ENCODE assay signal across 21 cellular contexts in genomic region chr16:64475627-64476351, GRCh38.
DNase-seq lines count a peak whose midpoint lies in the region; ATAC-seq, FAIRE-seq and TF ChIP-seq lines count a peak whose summit lies in the region.
"Had no signal": no experiment of that assay in that cellular context is flagged by ENCODE, and none has a peak within 500 bp of the region (broad histone marks: within the 10 kb centered on the region; RNA-seq: fewer than 3 reads in every experiment).

No MANE protein-coding gene starts in this region.

- no peak overlapping the region for H3K4me3 Mint-ChIP-seq in CD4-positive, alpha-beta memory T cell
- H3K4me3 Mint-ChIP-seq: B cell, H9, natural killer cell had no signal

- H3K27ac ChIP-seq in esophagus muscularis mucosa (replicated peaks in 1 of 4) (peak overlapping the region in 3 of 4 donors; percentile 20 to 43 (median 39)), HepG2 (ENCODE audit: extremely low read length, insufficient read depth, low read length) (no peak overlapping the region)
- no peak overlapping the region for H3K27ac ChIP-seq in CD4-positive, alpha-beta memory T cell (ENCODE audit: low read depth, low read length)
- H3K27ac ChIP-seq: HL-60, KMS-11 had no signal

- no peaks in the 10 kb centered on the region for H3K9me3 ChIP-seq in esophagus muscularis mucosa
- no peaks in the 10 kb centered on the region for H3K9me3 ChIP-seq in HepG2 (ENCODE audit: low read length)
- no peaks in the 10 kb centered on the region for H3K9me3 ChIP-seq in skeletal muscle satellite cell (replicated peaks; ENCODE audit: low read length)
- H3K9me3 ChIP-seq in CD4-positive, alpha-beta memory T cell (ENCODE audit: control insufficient read depth in 1 of 2, low read length in 2 of 2): no peaks in the 10 kb centered on the region

- H3K9ac ChIP-seq in HepG2 (ENCODE audit: insufficient read depth, low read depth, low read length) (no peak overlapping the region), skeletal muscle satellite cell (ENCODE audit: low read depth, low read length) (peak overlapping the region; percentile 56)
- H3K9ac ChIP-seq: KMS-11 had no signal

- TF ChIP-seq POLR2A in esophagus muscularis mucosa (IDR thresholded peaks at IDR 0.05; ENCODE audit: low read depth) (no peak), HepG2 (IDR thresholded peaks at IDR 0.05; ENCODE audit: insufficient read depth in 1 of 2, low read depth in 2 of 2, low read length in 2 of 2) (no peak)

- BruUV-seq in HepG2 (replicated peaks; lab: Mats Ljungman, UMichigan): no TSS peak

- TF ChIP-seq CTCF in esophagus muscularis mucosa (IDR thresholded peaks at IDR 0.05) (no peak), HepG2 (CRISPR knock-in tag; IDR thresholded peaks at IDR 0.05) (no peak)

- H3K27me3 Mint-ChIP-seq in CD4-positive, alpha-beta memory T cell: no peaks in the 10 kb centered on the region
- H3K27me3 Mint-ChIP-seq: B cell had no signal

- 53% methylated on average over 11 of the region's 11 CpGs for WGBS in esophagus muscularis mucosa
- WGBS in HepG2 (ENCODE audit: low lambda C conversion rate): 45% methylated on average over 11 of the region's 11 CpGs

- intact Hi-C loops in esophagus muscularis mucosa (cut with DNase I): no loop called here
- intact Hi-C loops in HepG2 (cut with micrococcal nuclease; ENCODE audit: unreplicated experiment): loop anchor here (2.0 to 10.0 kb wide), 2 partner anchors 387 to 639 kb away; no protein-coding TSS in a partner anchor
- intact Hi-C loops in CD4-positive, alpha-beta memory T cell (cut with micrococcal nuclease): no loop called here

- no peak overlapping the region for H2AFZ ChIP-seq in HepG2 (ENCODE audit: low read length)

- peak; percentile 15 for DNase-seq in RPMI7951 (ENCODE audit: low read depth)
- no peak for DNase-seq in esophagus muscularis mucosa (ENCODE audit: extremely low spot score)
- DNase-seq in HepG2 (ENCODE audit: low spot score): no peak
- DNase-seq in CD4-positive, alpha-beta memory T cell: no peak
- DNase-seq in RCC 7860 (ENCODE audit: low spot score): no peak
- DNase-seq in UCSD-AML1 (lab: John Stamatoyannopoulos, UW; ENCODE audit: unreplicated experiment): no peak
- DNase-seq: activated CD4-positive, alpha-beta T cell treated with anti-CD3 and anti-CD28 coated beads, Interleukin-2, amount 50 U/mL, for 48 hours; amniotic stem cell; DMS79 treated with DMSO at 0.1 percent for 48 hours; effector memory CD4-positive, alpha-beta T cell; H9; natural killer cell; NCI-H2227 treated with DMSO at 0.1 percent for 48 hours; OCI-M1; small intestine; stimulated activated naive CD8-positive, alpha-beta T cell treated with anti-CD3 and anti-CD28 coated beads, Interleukin-15, Interleukin-2, amounts not matched to agents 100 U/mL and 50 U/mL, for 24 hours had no signal

- H3K79me2 ChIP-seq in HepG2 (ENCODE audit: insufficient read depth, low read length): no peaks in the 10 kb centered on the region

- CTCF ChIA-PET in HepG2 (lab: Yijun Ruan, JAX; ENCODE audit: low intra/inter-chr PET ratio, low total read pairs): no interaction called here
- CTCF ChIA-PET in CD4-positive, alpha-beta memory T cell (lab: Charles Lee; ENCODE audit: partially characterized antibody): no interaction called here

- H4K20me1 ChIP-seq in HepG2 (ENCODE audit: insufficient read depth, low read length): no peaks in the 10 kb centered on the region

- in situ Hi-C loops in HepG2 (cut with HindIII; ENCODE audit: extremely low pct_ligation_motif_present, low pct_unique_long_range_greater_than_20kb): no loop called here

- POLR2A ChIA-PET in HepG2 (lab: Yijun Ruan, JAX): no interaction called here
- POLR2A ChIA-PET in CD4-positive, alpha-beta memory T cell (lab: Charles Lee; ENCODE audit: partially characterized antibody): no interaction called here

- FAIRE-seq in HepG2 (lab: Jason Lieb, UNC) (no peak), RCC 7860 (lab: Jason Lieb, UNC) (no peak)
- FAIRE-seq: small intestine had no signal

- no peak for TF ChIP-seq EP300 in esophagus muscularis mucosa (IDR thresholded peaks at IDR 0.05)
- no peak for TF ChIP-seq EP300 in HepG2 (IDR thresholded peaks at IDR 0.05; ENCODE audit: low read depth in 2 of 2, low read length in 2 of 2)
- no peak for TF ChIP-seq EP300 in HepG2 (CRISPR knock-in tag; IDR thresholded peaks at IDR 0.05; ENCODE audit: borderline replicate concordance)

- ATAC-seq in HepG2 (no peak), GM19455 (IDR thresholded peaks at IDR 0.05; ENCODE audit: unreplicated experiment) (no peak)
- ATAC-seq: natural killer cell; stimulated activated naive CD8-positive, alpha-beta T cell treated with anti-CD3 and anti-CD28 coated beads, Interleukin-15, Interleukin-2, amounts not matched to agents 100 U/mL and 50 U/mL, for 24 hours had no signal

- no peaks in the 10 kb centered on the region for H3K27me3 ChIP-seq in esophagus muscularis mucosa
- H3K27me3 ChIP-seq in HepG2 (ENCODE audit: control insufficient read depth in 1 of 2, insufficient read depth in 2 of 2, low read length in 2 of 2): no peaks in the 10 kb centered on the region
- no peaks in the 10 kb centered on the region for H3K27me3 ChIP-seq in skeletal muscle satellite cell (ENCODE audit: control insufficient read depth, insufficient read depth, low read length)
- no peaks in the 10 kb centered on the region for H3K27me3 ChIP-seq in CD4-positive, alpha-beta memory T cell (ENCODE audit: insufficient read depth, low read length)

- peaks cover 9 to 30% (median 21%) of the 10 kb centered on the region in 4 donors for H3K4me1 ChIP-seq in esophagus muscularis mucosa
- peaks cover 16% of the 10 kb centered on the region for H3K4me1 ChIP-seq in HepG2 (ENCODE audit: insufficient read depth, low read length)
- H3K4me1 ChIP-seq in skeletal muscle satellite cell (ENCODE audit: control insufficient read depth, insufficient read depth, low read length): peaks cover 31% of the 10 kb centered on the region
- H3K4me1 ChIP-seq in CD4-positive, alpha-beta memory T cell (ENCODE audit: insufficient read depth, low read length): no peaks in the 10 kb centered on the region

- H3K27ac Mint-ChIP-seq in CD4-positive, alpha-beta memory T cell: no peak overlapping the region
- H3K27ac Mint-ChIP-seq: B cell, H9, natural killer cell had no signal

- H3K4me2 ChIP-seq in HepG2 (ENCODE audit: low read depth, low read length): no peak overlapping the region
- peak overlapping the region; percentile 60 for H3K4me2 ChIP-seq in skeletal muscle satellite cell (ENCODE audit: low read length)
- H3K4me2 ChIP-seq: KMS-11 had no signal

- TF ChIP-seq RAD21 in HepG2 (CRISPR knock-in tag; IDR thresholded peaks at IDR 0.05): no peak

- H3K36me3 Mint-ChIP-seq in CD4-positive, alpha-beta memory T cell: no peaks in the 10 kb centered on the region

- H3K4me1 Mint-ChIP-seq in CD4-positive, alpha-beta memory T cell: no peaks in the 10 kb centered on the region
- H3K4me1 Mint-ChIP-seq: B cell, H9, natural killer cell had no signal

- peaks cover 4 to 43% (median 19%) of the 10 kb centered on the region in 8 donors for H3K9me3 Mint-ChIP-seq in CD4-positive, alpha-beta memory T cell
- H3K9me3 Mint-ChIP-seq: H9 had no signal

- no peak overlapping the region for H3K4me3 ChIP-seq in esophagus muscularis mucosa
- no peak overlapping the region for H3K4me3 ChIP-seq in HepG2 (replicated peaks in 1 of 3; ENCODE audit: insufficient read depth in 1 of 3, low read depth in 2 of 3, low read length in 3 of 3)
- H3K4me3 ChIP-seq in skeletal muscle satellite cell (ENCODE audit: low read length): no peak overlapping the region
- no peak overlapping the region for H3K4me3 ChIP-seq in CD4-positive, alpha-beta memory T cell (ENCODE audit: low read length in 2 of 2)

- H3K36me3 ChIP-seq in esophagus muscularis mucosa (no peaks in the 10 kb centered on the region), HepG2 (replicated peaks in 1 of 2; ENCODE audit: control insufficient read depth in 1 of 2, insufficient read depth in 2 of 2, low read length in 2 of 2) (no peaks in the 10 kb centered on the region), skeletal muscle satellite cell (ENCODE audit: insufficient read depth, low read length) (no peaks in the 10 kb centered on the region)
- H3K36me3 ChIP-seq in CD4-positive, alpha-beta memory T cell (ENCODE audit: insufficient read depth, low read length): no peaks in the 10 kb centered on the region

TF ChIP-seq in HepG2, 621 proteins besides CTCF, POLR2A, EP300 and RAD21:
- TF ChIP-seq CEBPB (IDR thresholded peaks at IDR 0.05; ENCODE audit: borderline replicate concordance, low read depth, low read length) (peak; percentile 41), RNF2 (conservative IDR thresholded peaks at IDR 0.05; ENCODE audit: low read depth) (no peak), ZNF557 (CRISPR knock-in tag; IDR thresholded peaks at IDR 0.05) (no peak), ZNF431 (CRISPR knock-in tag; IDR thresholded peaks at IDR 0.05; ENCODE audit: borderline replicate concordance, low read depth) (no peak)

Comparison
In these comparisons a context has a peak if more than half of its experiments do, and no peak if none do; other contexts are left out.
1. H3K27ac ChIP-seq: peak in esophagus muscularis mucosa (3 of 4); none in HepG2 (single experiment) and CD4-positive, alpha-beta memory T cell (single experiment).